ENCODE assay signal across 24 cellular contexts in genomic region chr16:83389751-83390150, GRCh38.
"Had no signal": no experiment of that assay in that cellular context is flagged by ENCODE, and none has a peak within 500 bp of the region (broad histone marks: within the 10 kb centered on the region; RNA-seq: fewer than 3 reads in every experiment).

No MANE protein-coding gene starts in this region.

- H3K9me3 ChIP-seq: mucosa of descending colon, suprapubic skin, vagina had no signal

- H3K27me3 Mint-ChIP-seq: activated CD4-positive, alpha-beta T cell treated with anti-CD3 and anti-CD28 coated beads, Interleukin-2, amount 10 ng/mL, durations not matched to agents 24 days and 14 days; activated CD8-positive, alpha-beta T cell treated with anti-CD3 and anti-CD28 coated beads for 36 hours; activated T-helper 17 cell treated with anti-CD3 and anti-CD28 coated beads, Interleukin-2, amount 50 U/mL, for 72 hours; stimulated activated naive CD8-positive, alpha-beta T cell treated with anti-CD3 and anti-CD28 coated beads, Interleukin-15, amount 100 ng/mL, for 72 hours; T-cell had no signal

- H3K4me3 Mint-ChIP-seq: activated CD4-positive, alpha-beta T cell treated with anti-CD3 and anti-CD28 coated beads, Interleukin-2, amount 10 ng/mL, durations not matched to agents 24 days and 14 days; activated CD8-positive, alpha-beta T cell treated with anti-CD3 and anti-CD28 coated beads for 36 hours; activated T-helper 17 cell treated with anti-CD3 and anti-CD28 coated beads, Interleukin-2, amount 50 U/mL, for 72 hours; naive B cell; neural progenitor cell; stimulated activated naive CD8-positive, alpha-beta T cell treated with anti-CD3 and anti-CD28 coated beads, Interleukin-15, amount 100 ng/mL, for 72 hours; T-cell had no signal

- DNase-seq: activated CD4-positive, alpha-beta T cell treated with anti-CD3 and anti-CD28 coated beads, Interleukin-2, amount 10 ng/mL, durations not matched to agents 24 days and 14 days; activated CD4-positive, CD25-positive, alpha-beta regulatory T cell; activated CD8-positive, alpha-beta T cell treated with anti-CD3 and anti-CD28 coated beads for 36 hours; activated naive CD4-positive, alpha-beta T cell treated with Interleukin-2 at 50 U/mL for 16 hours; activated T-cell treated with anti-CD3 and anti-CD28 coated beads, Interleukin-2, amount 50 U/mL, for 1 hour; brain microvascular endothelial cell; effector CD4-positive, alpha-beta T cell; foreskin fibroblast; glutamatergic neuron; hippocampal formation; islet precursor cell; left colon; mucosa of descending colon; naive B cell; stimulated activated naive CD8-positive, alpha-beta T cell treated with anti-CD3 and anti-CD28 coated beads, Interleukin-15, amount 100 ng/mL, for 72 hours; T-cell; T-helper 9 cell; trophoblast cell had no signal

- ATAC-seq: activated CD8-positive, alpha-beta T cell treated with anti-CD3 and anti-CD28 coated beads for 36 hours; activated T-helper 17 cell treated with anti-CD3 and anti-CD28 coated beads, Interleukin-2, amount 50 U/mL, for 72 hours; esophagus mucosa; left colon; mucosa of descending colon; stimulated activated naive CD8-positive, alpha-beta T cell treated with anti-CD3 and anti-CD28 coated beads, Interleukin-15, amount 100 ng/mL, for 72 hours; T-cell had no signal

- H3K4me3 ChIP-seq: mucosa of descending colon, neural progenitor cell, suprapubic skin, vagina had no signal

- H3K4me1 Mint-ChIP-seq: activated CD4-positive, alpha-beta T cell treated with anti-CD3 and anti-CD28 coated beads, Interleukin-2, amount 10 ng/mL, durations not matched to agents 24 days and 14 days; activated T-helper 17 cell treated with anti-CD3 and anti-CD28 coated beads, Interleukin-2, amount 50 U/mL, for 72 hours; naive B cell; stimulated activated naive CD8-positive, alpha-beta T cell treated with anti-CD3 and anti-CD28 coated beads, Interleukin-15, amount 100 ng/mL, for 72 hours; T-cell had no signal

- H3K27ac Mint-ChIP-seq: activated CD4-positive, alpha-beta T cell treated with anti-CD3 and anti-CD28 coated beads, Interleukin-2, amount 10 ng/mL, durations not matched to agents 24 days and 14 days; activated CD8-positive, alpha-beta T cell treated with anti-CD3 and anti-CD28 coated beads for 36 hours; activated T-helper 17 cell treated with anti-CD3 and anti-CD28 coated beads, Interleukin-2, amount 50 U/mL, for 72 hours; naive B cell; neural progenitor cell; progenitor cell of endocrine pancreas; stimulated activated naive CD8-positive, alpha-beta T cell treated with anti-CD3 and anti-CD28 coated beads, Interleukin-15, amount 100 ng/mL, for 72 hours; T-cell had no signal

- H3K36me3 Mint-ChIP-seq: neural progenitor cell, T-cell had no signal
